8 cellular contexts compared by ENCODE assay signal in genomic region chr5:142769251-142769792, GRCh38. TPM values are rescaled to one million over a fixed set of nuclear protein-coding genes. Genes with fewer than 3 reads are reported as not detected.
A peak's percentile ranks its signal among the peaks of the same experiment; 100 is the strongest.
DNase-seq lines count a peak whose midpoint lies in the region; ATAC-seq and TF ChIP-seq lines count a peak whose summit lies in the region.

No MANE protein-coding gene starts in this region.

- H3K36me3 ChIP-seq in OCI-LY3 (replicated peaks; ENCODE audit: low read depth, low read length) = no peaks in the 10 kb centered on the region
- H3K36me3 ChIP-seq in ectodermal cell (ENCODE audit: control insufficient read depth, insufficient read depth, low read length) = no peaks in the 10 kb centered on the region

- peak overlapping the region; percentile 95 for H3K4me2 ChIP-seq in OCI-LY3 (ENCODE audit: low read length)

- 0 out of 2 replicates have a peak overlapping the region, but pooled peaks have one; percentile 55 for H3K9ac ChIP-seq in OCI-LY3 (ENCODE audit: low read length)

- H3K4me1 Mint-ChIP-seq in nephron progenitor cell = peaks cover 18% of the 10 kb centered on the region

- H3K27ac Mint-ChIP-seq in nephron progenitor cell = peak overlapping the region; percentile 43

- H4K20me1 ChIP-seq in OCI-LY3 (ENCODE audit: insufficient read depth, low read length) = no peaks in the 10 kb centered on the region

- H2AFZ ChIP-seq in OCI-LY3 (ENCODE audit: low read depth, low read length) = peak overlapping the region; percentile 81

- H3K79me2 ChIP-seq in OCI-LY3 (ENCODE audit: low read length) = no peaks in the 10 kb centered on the region

- H3K4me1 ChIP-seq in OCI-LY3 (ENCODE audit: low read length) (peaks cover 9% of the 10 kb centered on the region; the same call in 1 of the 2 replicates), ectodermal cell (ENCODE audit: control insufficient read depth, insufficient read depth, low read length) (peaks cover 5% of the 10 kb centered on the region)

- in situ Hi-C loops in GM13977 (cut with MboI; ENCODE audit: low pct_unique_long_range_greater_than_20kb, low sequenced_read_pairs, unreplicated experiment) = no loop called here

- H3K36me3 Mint-ChIP-seq in nephron progenitor cell (ENCODE audit: low read depth) = no peaks in the 10 kb centered on the region

- H3K4me3 ChIP-seq in OCI-LY3 (ENCODE audit: low read length) (peak overlapping the region; percentile 96), ectodermal cell (ENCODE audit: insufficient read depth, low read depth, low read length) (peak overlapping the region; percentile 89)

- ATAC-seq in activated CD4-positive, CD25-positive, alpha-beta regulatory T cell treated with anti-CD3 and anti-CD28 coated beads, Interleukin-2, amount 50 U/mL, for 24 hours = no peak
- no peak for ATAC-seq in GM21786 (IDR thresholded peaks at IDR 0.05; ENCODE audit: unreplicated experiment)

- WGBS in ectodermal cell, 2 experiments = 21% methylated on average over 14 to 15 of the region's 15 CpGs

- H3K27ac ChIP-seq in OCI-LY3 (ENCODE audit: low read length) (no peak overlapping the region), ectodermal cell (ENCODE audit: insufficient read depth, low read depth, low read length, poor library complexity, severe bottlenecking) (no peak overlapping the region)

- H3K27me3 ChIP-seq in OCI-LY3 (ENCODE audit: low read depth, low read length) = peaks cover 21% of the 10 kb centered on the region
- H3K27me3 ChIP-seq in ectodermal cell (ENCODE audit: control insufficient read depth, insufficient read depth, low read length, poor library complexity, severe bottlenecking) = peaks cover 38% of the 10 kb centered on the region

- DNase-seq in GM03348 (ENCODE audit: low spot score) = peak; percentile 16
- peak; percentile 8 for DNase-seq in nephron progenitor cell
- no peak for DNase-seq in NCI-H2196 treated with DMSO at 0.1 percent for 48 hours (lab: John Stamatoyannopoulos, UW; ENCODE audit: unreplicated experiment)
- DNase-seq in GM13977 (ENCODE audit: low spot score) = no peak

- H3K9me3 ChIP-seq in OCI-LY3 (ENCODE audit: insufficient read depth, low read length) = no peaks in the 10 kb centered on the region
- H3K9me3 ChIP-seq in ectodermal cell (ENCODE audit: control insufficient read depth, low read length) = no peaks in the 10 kb centered on the region

- H3K27me3 Mint-ChIP-seq in nephron progenitor cell (ENCODE audit: low read depth, poor library complexity) = peaks cover 60% of the 10 kb centered on the region

- no peaks in the 10 kb centered on the region for H3K9me3 Mint-ChIP-seq in nephron progenitor cell

- TF ChIP-seq CTCF in OCI-LY3 (IDR thresholded peaks at IDR 0.05; ENCODE audit: low read depth, low read length) (no peak), nephron progenitor cell (IDR thresholded peaks at IDR 0.05) (no peak), GM13977 (IDR thresholded peaks at IDR 0.05; ENCODE audit: extremely low read depth, insufficient read depth, missing control alignments) (no peak)

- peak overlapping the region; percentile 96 for H3K4me3 Mint-ChIP-seq in nephron progenitor cell

RNA-seq across cellular contexts. Expression of gene ARHGAP26, which starts 0.9 kb away (rescaled TPM):
- 6.9 TPM for polyA plus RNA-seq in ectodermal cell (2013, experiment 1 of 4)
- polyA plus RNA-seq in ectodermal cell (2013, experiment 2 of 4) = 6.6 TPM
- polyA plus RNA-seq in ectodermal cell (2013, experiment 3 of 4) = 5.7 TPM
- 5.8 TPM for polyA plus RNA-seq in ectodermal cell (2013, experiment 4 of 4)

Comparison
In these comparisons a context has a peak if more than half of its experiments do, and no peak if none do; other contexts are left out.
1. DNase-seq: peak in GM03348 (single experiment) and nephron progenitor cell (single experiment); none in NCI-H2196 treated with DMSO at 0.1 percent for 48 hours (single experiment) and GM13977 (single experiment).